In the genomic region with DNA sequence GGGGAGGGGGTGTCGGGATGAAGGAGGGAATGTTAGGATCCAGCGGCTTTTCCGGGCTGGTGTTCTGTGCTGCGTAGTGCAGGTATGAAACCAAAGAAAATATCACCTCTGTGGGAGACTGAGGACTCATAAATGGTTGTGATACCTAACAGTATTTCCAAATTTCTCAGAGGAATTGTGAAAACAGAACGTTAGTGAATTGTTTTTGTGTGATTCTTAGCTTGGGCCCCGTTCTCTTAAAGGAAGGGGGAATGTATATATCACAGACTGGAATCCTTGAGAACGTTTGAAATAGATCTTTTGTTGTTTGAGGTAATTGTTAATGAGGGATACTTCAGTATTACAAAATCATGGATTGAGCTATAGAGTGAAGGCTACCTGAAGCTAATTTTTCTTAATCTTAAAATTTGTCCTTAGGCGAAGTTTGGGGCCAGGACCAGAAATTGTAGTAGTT, we compare ENCODE assay signal across 8 cellular contexts.
DNase-seq lines count a peak whose midpoint lies in the region; ATAC-seq, FAIRE-seq and TF ChIP-seq lines count a peak whose summit lies in the region.

No MANE protein-coding gene starts in this region.

- DNase-seq in GM19239 (ENCODE audit: insufficient read length, low spot score) (no peak), RWPE2 (ENCODE audit: low spot score) (no peak), fibroblast of pulmonary artery (ENCODE audit: low read depth) (no peak), skeletal muscle cell (ENCODE audit: low read depth) (no peak), NCI-H82 (lab: John Stamatoyannopoulos, UW) (no peak), RCC 7860 (ENCODE audit: low spot score) (no peak), NCI-H2227 (lab: John Stamatoyannopoulos, UW; ENCODE audit: unreplicated experiment) (no peak), activated gamma-delta T cell treated with Interleukin-2 at 50 U/mL for 16 hours (no peak)

- TF ChIP-seq CTCF in RWPE2 (IDR thresholded peaks at IDR 0.05; ENCODE audit: poor library complexity, severe bottlenecking) (no peak), fibroblast of pulmonary artery (IDR thresholded peaks at IDR 0.05; ENCODE audit: low read length, missing control alignments) (no peak)

- H3K4me3 ChIP-seq in RWPE2 (ENCODE audit: severe bottlenecking), result peak overlapping the region; percentile 69
- peak overlapping the region; percentile 97 for H3K4me3 ChIP-seq in fibroblast of pulmonary artery (replicated peaks; ENCODE audit: low read depth, low read length)
- peak overlapping the region; percentile 98 for H3K4me3 ChIP-seq in skeletal muscle cell (ENCODE audit: low read depth, low read length)

- no peak for ATAC-seq in RWPE2 (ENCODE audit: low read depth)

- H3K27ac ChIP-seq in RWPE2 (ENCODE audit: poor library complexity, severe bottlenecking), result peak overlapping the region; percentile 40

- no peaks in the 10 kb centered on the region for H3K9me3 ChIP-seq in RWPE2 (ENCODE audit: severe bottlenecking)

- peaks cover 27% of the 10 kb centered on the region for H3K36me3 ChIP-seq in RWPE2 (ENCODE audit: low read depth)

- H3K27me3 ChIP-seq in RWPE2 (ENCODE audit: insufficient read depth, poor library complexity, severe bottlenecking), result no peaks in the 10 kb centered on the region

- FAIRE-seq in GM19239 (lab: Jason Lieb, UNC) (peak; percentile 23), RCC 7860 (lab: Jason Lieb, UNC) (no peak)

- H3K4me1 ChIP-seq in RWPE2 (ENCODE audit: insufficient read depth, poor library complexity, severe bottlenecking), result peaks cover 10% of the 10 kb centered on the region
